In genomic region chr15:82809308-82810060, GRCh38 we compare ENCODE assay signal across 8 cellular contexts. TPM values are rescaled to one million over a fixed set of nuclear protein-coding genes. Genes with fewer than 3 reads are reported as not detected.
DNase-seq lines count a peak whose midpoint lies in the region; ATAC-seq, FAIRE-seq and TF ChIP-seq lines count a peak whose summit lies in the region.

Gene WHAMM (plus strand): TSS chr15:82809628. CDS start chr15:82809727, 99 bp downstream.

- peak; percentile 57 for FAIRE-seq in H1 (lab: Jason Lieb, UNC)

- POLR2A ChIA-PET in H1 (lab: Charles Lee; ENCODE audit: partially characterized antibody), result interaction anchor here (0.6 to 1.9 kb wide), 4 partner anchors 162 to 1251 kb away, joined by 3 to 7 read pairs (median 3); partner anchors contain the start of genes C15orf40 and RPS17

- DNase-seq in COR-L47 (lab: John Stamatoyannopoulos, UW) (peak; percentile 94), HT1080 (ENCODE audit: low read depth) (peak; percentile 97), NOMO-1 (lab: John Stamatoyannopoulos, UW; ENCODE audit: unreplicated experiment in 2 of 2) (peak; percentile 92 to 95), H1 (ENCODE audit: low read depth in 1 of 2, low spot score in 2 of 2) (peak; percentile 82 to 93), mesenchymal stem cell (peak; percentile 99)
- DNase-seq in activated CD8-positive, alpha-beta memory T cell treated with anti-CD3 and anti-CD28 coated beads for 48 hours (ENCODE audit: low read depth in 2 of 3, low spot score in 2 of 3), result peak; percentile 65 to 90 (median 88)
- DNase-seq in stimulated activated CD8-positive, alpha-beta memory T cell treated with anti-CD3 and anti-CD28 coated beads, Interleukin-12 subunit alpha, Interleukin-12 subunit beta, amount 100 ng/mL, for 4 hours (ENCODE audit: low read depth), result peak; percentile 88

- H3K27ac ChIP-seq in H1 (ENCODE audit: low read depth, low read length), result peak within 1 kb of the TSS; percentile 18; the same call in 1 of the 2 replicates
- H3K27ac ChIP-seq in mesenchymal stem cell (ENCODE audit: low read length, poor library complexity, severe bottlenecking), result peak within 1 kb of the TSS; percentile 89

- peak within 1 kb of the TSS; percentile 66 to 90 (median 83) for H3K4me3 ChIP-seq in H1 (ENCODE audit: extremely low read depth in 1 of 4, insufficient read depth in 2 of 4, low read depth in 3 of 4, low read length in 4 of 4)
- H3K4me3 ChIP-seq in mesenchymal stem cell (ENCODE audit: insufficient read depth in 1 of 2, low read depth in 1 of 2, low read length in 2 of 2), result peak within 1 kb of the TSS; percentile 83 to 99

- TF ChIP-seq EP300 in H1 (IDR thresholded peaks at IDR 0.05; ENCODE audit: borderline replicate concordance in 1 of 2, low read depth in 2 of 2, low read length in 2 of 2), result no peak

- H2BK20ac ChIP-seq in H1 (ENCODE audit: low read length), result no peak within 1 kb of the TSS

- H3K14ac ChIP-seq in H1 (ENCODE audit: insufficient read length) (no peak within 1 kb of the TSS), mesenchymal stem cell (ENCODE audit: low read length in 2 of 2) (peak within 1 kb of the TSS; percentile 77 to 92)

- peaks cover 0 to 6% (median 0%) of the 10 kb centered on the region in 4 experiments; a peak in 2 of 7 replicates for H3K4me1 ChIP-seq in H1 (replicated peaks in 1 of 4; ENCODE audit: control insufficient read depth in 3 of 4, insufficient read depth in 4 of 4, low read length in 3 of 4)
- H3K4me1 ChIP-seq in mesenchymal stem cell (ENCODE audit: control insufficient read depth, insufficient read depth, low read depth, low read length), result peaks cover 4% of the 10 kb centered on the region

- H3K9me3 ChIP-seq in H1 (ENCODE audit: insufficient read depth in 2 of 2, low read depth in 1 of 2, low read length in 1 of 2) (no peaks in the 10 kb centered on the region), mesenchymal stem cell (ENCODE audit: control insufficient read depth, low read length) (no peaks in the 10 kb centered on the region)

- H3K18ac ChIP-seq in H1 (ENCODE audit: extremely low read depth, low read length) (no peak within 1 kb of the TSS), mesenchymal stem cell (ENCODE audit: low read depth in 1 of 2, low read length in 2 of 2) (peak within 1 kb of the TSS; percentile 95 to 98)

- H2BK5ac ChIP-seq in H1 (ENCODE audit: low read depth, low read length) (0 out of 2 replicates have a peak within 1 kb of the TSS, but pooled peaks have one; percentile 24), mesenchymal stem cell (ENCODE audit: low read depth, low read length, poor library complexity, severe bottlenecking) (peak within 1 kb of the TSS; percentile 98)

- CTCF ChIA-PET in H1 (lab: Charles Lee; ENCODE audit: partially characterized antibody), result interaction anchor here (0.7 to 1.6 kb wide), 5 partner anchors 9 to 194 kb away, joined by 3 to 4 read pairs (median 3); no protein-coding TSS in a partner anchor

- H3K4ac ChIP-seq in H1 (replicated peaks; ENCODE audit: insufficient read length, low read depth, low read length) (no peak within 1 kb of the TSS), mesenchymal stem cell (ENCODE audit: low read depth in 1 of 2, low read length in 2 of 2) (peak within 1 kb of the TSS; percentile 80 to 98)

- 0% methylated on average over 62 of the region's 67 CpGs; no CpG with 5 or more reads in 1 of the 2 experiments for WGBS in H1 (ENCODE audit: extremely low coverage in 1 of 2, insufficient coverage in 1 of 2, insufficient read length in 1 of 2, insufficient replicate concordance in 2 of 2, low coverage in 1 of 2, low lambda C conversion rate in 2 of 2, missing lambda C conversion rate in 1 of 2), 2 experiments
- WGBS in mesenchymal stem cell, result under 1% methylated on average over 50 of the region's 67 CpGs

- H2BK12ac ChIP-seq in H1 (ENCODE audit: low read depth, low read length) (peak within 1 kb of the TSS; percentile 75; the same call in 1 of the 2 replicates), mesenchymal stem cell (ENCODE audit: low read length in 2 of 2) (peak within 1 kb of the TSS in 1 of 2 experiments; percentile 64)

- H3K4me2 ChIP-seq in H1 (ENCODE audit: insufficient read depth in 1 of 2, low read depth in 2 of 2, low read length in 2 of 2) (peak within 1 kb of the TSS; percentile 88 to 97), mesenchymal stem cell (ENCODE audit: low read length, poor library complexity, severe bottlenecking) (peak within 1 kb of the TSS; percentile 53)

- peak; percentile 66 for ATAC-seq in GM21360 (IDR thresholded peaks at IDR 0.05; ENCODE audit: unreplicated experiment)

- H3K27me3 ChIP-seq in H1 (replicated peaks in 1 of 4; ENCODE audit: control insufficient read depth in 3 of 4, extremely low read depth in 1 of 4, insufficient read depth in 3 of 4, low read length in 3 of 4) (no peaks in the 10 kb centered on the region), mesenchymal stem cell (ENCODE audit: control insufficient read depth in 1 of 2, insufficient read depth in 1 of 2, low read length in 2 of 2) (no peaks in the 10 kb centered on the region)

- H2BK120ac ChIP-seq in H1 (replicated peaks; ENCODE audit: low read depth, low read length) (no peak within 1 kb of the TSS), mesenchymal stem cell (ENCODE audit: low read depth, low read length) (peak within 1 kb of the TSS; percentile 85)

- no peaks in the 10 kb centered on the region for H4K20me1 ChIP-seq in H1 (replicated peaks in 1 of 2; ENCODE audit: control insufficient read depth in 1 of 2, insufficient read depth in 2 of 2, low read length in 2 of 2)

- peak within 1 kb of the TSS; percentile 47 for H4K91ac ChIP-seq in H1 (replicated peaks; ENCODE audit: insufficient read length, low read length)
- peak within 1 kb of the TSS; percentile 99 for H4K91ac ChIP-seq in mesenchymal stem cell (ENCODE audit: low read length)

- no peaks in the 10 kb centered on the region for H3K79me2 ChIP-seq in H1 (ENCODE audit: control insufficient read depth in 1 of 2, insufficient read depth in 2 of 2, low read length in 2 of 2)

- H2AFZ ChIP-seq in H1 (ENCODE audit: low read length) (peak within 1 kb of the TSS; percentile 99), mesenchymal stem cell (ENCODE audit: low read depth, low read length) (peak within 1 kb of the TSS; percentile 55)

- no peak within 1 kb of the TSS for H2BK15ac ChIP-seq in H1 (ENCODE audit: low read length)
- H2BK15ac ChIP-seq in mesenchymal stem cell (ENCODE audit: low read depth, poor library complexity, severe bottlenecking), result peak within 1 kb of the TSS; percentile 97

- peak within 1 kb of the TSS; percentile 52 to 76 (median 64) for H3K9ac ChIP-seq in H1 (replicated peaks in 1 of 4; ENCODE audit: extremely low read depth in 1 of 4, low read depth in 3 of 4, low read length in 3 of 4)
- H3K9ac ChIP-seq in mesenchymal stem cell (ENCODE audit: low read length), result peak within 1 kb of the TSS; percentile 99

- H4K8ac ChIP-seq in H1 (ENCODE audit: extremely low read depth, insufficient read depth, low read length) (peak within 1 kb of the TSS; percentile 35; the same call in 1 of the 2 replicates), mesenchymal stem cell (ENCODE audit: low read length) (peak within 1 kb of the TSS; percentile 92)

- no peak; a peak in 1 of 3 replicates for TF ChIP-seq POLR2A in H1 (IDR thresholded peaks at IDR 0.05; ENCODE audit: control extremely low read depth in 1 of 2, low read depth in 2 of 2, low read length in 2 of 2)

- TF ChIP-seq CTCF in H1 (IDR thresholded peaks at IDR 0.05; ENCODE audit: control extremely low read depth in 1 of 3, insufficient read depth in 1 of 3, low read depth in 1 of 3, low read length in 3 of 3), result peak in 1 of 3 experiments; percentile 17; a peak in 1 of 4 replicates

- peak in 1 of 2 experiments; percentile 28; a peak in 1 of 4 replicates for TF ChIP-seq RAD21 in H1 (IDR thresholded peaks at IDR 0.05 in 1 of 2, conservative IDR thresholded peaks at IDR 0.05 in 1 of 2; ENCODE audit: low read depth in 2 of 2, low read length in 2 of 2)

- H2AK5ac ChIP-seq in H1 (ENCODE audit: low read depth, low read length) (peak within 1 kb of the TSS; percentile 46; the same call in 1 of the 2 replicates), mesenchymal stem cell (ENCODE audit: low read length, severe bottlenecking) (peak within 1 kb of the TSS; percentile 77)

- H3K56ac ChIP-seq in H1 (replicated peaks; ENCODE audit: insufficient read length, low read depth, low read length), result no peak within 1 kb of the TSS

- peaks cover 0 to 3% (median 0%) of the 10 kb centered on the region in 4 experiments; a peak in 1 of 8 replicates for H3K36me3 ChIP-seq in H1 (ENCODE audit: control insufficient read depth in 2 of 4, insufficient read depth in 4 of 4, low read length in 3 of 4)
- H3K36me3 ChIP-seq in mesenchymal stem cell (ENCODE audit: control insufficient read depth in 1 of 2, insufficient read depth in 2 of 2, low read depth in 1 of 2, low read length in 2 of 2), result peaks cover 7 to 16% of the 10 kb centered on the region in 2 experiments

- no peak within 1 kb of the TSS for H4K5ac ChIP-seq in H1 (ENCODE audit: insufficient read length, low read depth, low read length)

- H3K23me2 ChIP-seq in H1 (ENCODE audit: low read depth, low read length), result peaks cover 5% of the 10 kb centered on the region; the same call in 1 of the 2 replicates

- H3K23ac ChIP-seq in H1 (ENCODE audit: insufficient read length) (no peak within 1 kb of the TSS), mesenchymal stem cell (ENCODE audit: low read length in 2 of 2) (peak within 1 kb of the TSS; percentile 70 to 96)

- H3K79me1 ChIP-seq in H1 (ENCODE audit: low read depth, low read length) (no peaks in the 10 kb centered on the region), mesenchymal stem cell (replicated peaks; ENCODE audit: low read length, poor library complexity, severe bottlenecking) (peaks cover 3% of the 10 kb centered on the region)

TF ChIP-seq in H1, 55 proteins besides CTCF, POLR2A, EP300 and RAD21 (continues in another document):
- TF ChIP-seq SAP30 (IDR thresholded peaks at IDR 0.05; ENCODE audit: insufficient read depth, insufficient replicate concordance, low read length) (no peak), CEBPB (IDR thresholded peaks at IDR 0.05; ENCODE audit: low read depth, low read length) (peak; percentile 53; the same call in 1 of the 2 replicates), TBP (IDR thresholded peaks at IDR 0.05; ENCODE audit: low read depth, low read length) (no peak; the same call in 1 of the 2 replicates)

RNA-seq across cellular contexts. Expression of gene WHAMM, which starts in this region (rescaled TPM):
- 2.9 and 3.6 TPM in 2 replicates for total RNA-seq in HT1080 (2014; rRNA removed; shearing (Covaris generic))
- 4.6 and 5.2 TPM in 2 replicates for polyA plus RNA-seq in HT1080 (2015; cell fraction: cytosol; rRNA removed)
- 4.6 and 5.8 TPM in 2 replicates for polyA plus RNA-seq in HT1080 (2015; cell fraction: nucleus; rRNA removed)
- total RNA-seq in H1 (2021; fragmentation: NEBNext Ultra II Directional; extraction: Animal tissue kit (Norgen Biotek cat#: 25700)), result 3.0 and 3.3 TPM in 2 replicates
- 1.1 and 1.3 TPM in 2 replicates for polyA plus RNA-seq in H1 (2011; rRNA removed)
- 1.1 TPM for polyA plus RNA-seq in H1 (2011; cell fraction: cytosol; rRNA removed)
- polyA plus RNA-seq in H1 (2011; cell fraction: nucleus; rRNA removed), result 1.7 TPM
- polyA plus RNA-seq in H1 (2012, experiment 1 of 2), result 1.1 to 1.5 TPM (median 1.5 TPM) in 4 replicates
- 0.47 TPM for polyA plus RNA-seq in H1 (2012, experiment 2 of 2)
- polyA plus RNA-seq in H1 (2013, experiment 1 of 2), result 3.2 TPM
- polyA plus RNA-seq in H1 (2013, experiment 2 of 2), result 3.4 TPM
- 0.22 and 0.44 TPM in 2 replicates for polyA minus RNA-seq in H1 (2011; rRNA and poly(A)+ RNA removed)
- polyA minus RNA-seq in H1 (2011; cell fraction: cytosol; rRNA and poly(A)+ RNA removed), result 0.59 TPM
- 0.90 TPM for polyA minus RNA-seq in H1 (2011; cell fraction: nucleus; rRNA and poly(A)+ RNA removed)
- polyA plus RNA-seq in mesenchymal stem cell (2013, experiment 1 of 2), result 9.4 TPM
- polyA plus RNA-seq in mesenchymal stem cell (2013, experiment 2 of 2), result 9.8 TPM

Comparison
In these comparisons a context has a peak if more than half of its experiments do, and no peak if none do; other contexts are left out.
1. Peak in every context shown above with its lines: DNase-seq, ATAC-seq, H3K4me3 ChIP-seq and H3K27ac ChIP-seq.